In genomic region chr4:184310881-184311709, GRCh38 we compare ENCODE assay signal across 14 cellular contexts.
DNase-seq lines count a peak whose midpoint lies in the region; ATAC-seq, FAIRE-seq and TF ChIP-seq lines count a peak whose summit lies in the region.
"Had no signal": no experiment of that assay in that cellular context is flagged by ENCODE, and none has a peak within 500 bp of the region (broad histone marks: within the 10 kb centered on the region; RNA-seq: fewer than 3 reads in every experiment).

No MANE protein-coding gene starts in this region.

- no peaks in the 10 kb centered on the region for H4K20me1 ChIP-seq in neural progenitor cell (ENCODE audit: low read depth)

- no peak overlapping the region for H2AFZ ChIP-seq in neural progenitor cell (replicated peaks)

- peaks cover 43% of the 10 kb centered on the region for H3K4me1 Mint-ChIP-seq in activated T-cell treated with anti-CD3 and anti-CD28 coated beads, Interleukin-2, amount 50 U/mL, for 4 hours (ENCODE audit: low read depth)
- peaks cover 73% of the 10 kb centered on the region for H3K4me1 Mint-ChIP-seq in activated naive CD8-positive, alpha-beta T cell treated with anti-CD3 and anti-CD28 coated beads, Interleukin-2, amount 50 U/mL, for 24 hours
- H3K4me1 Mint-ChIP-seq in neural progenitor cell, result no peaks in the 10 kb centered on the region

- no peaks in the 10 kb centered on the region for H3K9me3 Mint-ChIP-seq in activated T-cell treated with anti-CD3 and anti-CD28 coated beads, Interleukin-2, amount 50 U/mL, for 4 hours
- no peaks in the 10 kb centered on the region for H3K9me3 Mint-ChIP-seq in activated naive CD8-positive, alpha-beta T cell treated with anti-CD3 and anti-CD28 coated beads, Interleukin-2, amount 50 U/mL, for 24 hours
- H3K9me3 Mint-ChIP-seq in neural progenitor cell, result peaks cover 3% of the 10 kb centered on the region

- no peaks in the 10 kb centered on the region for H3K9me3 ChIP-seq in liver (ENCODE audit: control insufficient read depth in 4 of 4, low read length in 3 of 4)
- H3K9me3 ChIP-seq in subcutaneous abdominal adipose tissue (ENCODE audit: control insufficient read depth in 5 of 5, low read length in 5 of 5), result peaks cover 0 to 5% (median 0%) of the 10 kb centered on the region in 5 donors
- no peaks in the 10 kb centered on the region for H3K9me3 ChIP-seq in neural progenitor cell (ENCODE audit: low read depth)
- H3K9me3 ChIP-seq: suprapubic skin had no signal

- no peak for FAIRE-seq in HTR-8/SVneo (lab: Jason Lieb, UNC)
- FAIRE-seq: H54 had no signal

- H3K9ac ChIP-seq in liver (ENCODE audit: low read depth in 1 of 2, low read length in 2 of 2) (no peak overlapping the region), subcutaneous abdominal adipose tissue (ENCODE audit: low read length in 5 of 5) (peak overlapping the region in 1 of 5 donors; percentile 6), neural progenitor cell (no peak overlapping the region)

- H3K4me3 Mint-ChIP-seq in activated T-cell treated with anti-CD3 and anti-CD28 coated beads, Interleukin-2, amount 50 U/mL, for 4 hours, result no peak overlapping the region
- no peak overlapping the region for H3K4me3 Mint-ChIP-seq in activated naive CD8-positive, alpha-beta T cell treated with anti-CD3 and anti-CD28 coated beads, Interleukin-2, amount 50 U/mL, for 24 hours
- no peak overlapping the region for H3K4me3 Mint-ChIP-seq in neural progenitor cell
- H3K4me3 Mint-ChIP-seq: immature natural killer cell had no signal

- peak; percentile 16 to 17 for DNase-seq in activated T-cell treated with anti-CD3 and anti-CD28 coated beads, Interleukin-2, amount 50 U/mL, for 48 hours
- no peak for DNase-seq in activated T-cell treated with anti-CD3 and anti-CD28 coated beads, Interleukin-2, amount 50 U/mL, for 4 hours
- DNase-seq in activated naive CD8-positive, alpha-beta T cell treated with anti-CD3 and anti-CD28 coated beads, Interleukin-2, amount 50 U/mL, for 24 hours, result no peak
- no peak for DNase-seq in central memory CD4-positive, alpha-beta T cell
- no peak for DNase-seq in HTR-8/SVneo (ENCODE audit: insufficient read length, low spot score)
- DNase-seq in neural progenitor cell (ENCODE audit: low spot score), result no peak
- DNase-seq: brain microvascular endothelial cell, NCI-H1694, T1000 had no signal

- WGBS in liver, result 82% methylated on average over 14 of the region's 14 CpGs

- no peaks in the 10 kb centered on the region for H3K27me3 Mint-ChIP-seq in activated T-cell treated with anti-CD3 and anti-CD28 coated beads, Interleukin-2, amount 50 U/mL, for 4 hours (ENCODE audit: low read depth)
- no peaks in the 10 kb centered on the region for H3K27me3 Mint-ChIP-seq in activated naive CD8-positive, alpha-beta T cell treated with anti-CD3 and anti-CD28 coated beads, Interleukin-2, amount 50 U/mL, for 24 hours
- peaks cover 12% of the 10 kb centered on the region for H3K27me3 Mint-ChIP-seq in neural progenitor cell (ENCODE audit: insufficient read depth, low read depth)

- no peaks in the 10 kb centered on the region for H3K79me2 ChIP-seq in neural progenitor cell (ENCODE audit: low read depth)

- no peaks in the 10 kb centered on the region for H3F3A ChIP-seq in neural progenitor cell (ENCODE audit: low read depth)

- H3K36me3 ChIP-seq in liver (ENCODE audit: control insufficient read depth in 4 of 4, insufficient read depth in 3 of 4, low read depth in 1 of 4, low read length in 3 of 4) (no peaks in the 10 kb centered on the region), subcutaneous abdominal adipose tissue (ENCODE audit: control insufficient read depth in 5 of 5, insufficient read depth in 5 of 5, low read length in 5 of 5) (no peaks in the 10 kb centered on the region), neural progenitor cell (no peaks in the 10 kb centered on the region)
- H3K36me3 ChIP-seq: brain microvascular endothelial cell, suprapubic skin had no signal

- peaks cover 0 to 9% (median 1%) of the 10 kb centered on the region in 4 donors for H3K4me1 ChIP-seq in liver (ENCODE audit: control insufficient read depth in 4 of 4, insufficient read depth in 4 of 4, low read length in 3 of 4)
- peaks cover 0 to 21% (median 7%) of the 10 kb centered on the region in 5 donors for H3K4me1 ChIP-seq in subcutaneous abdominal adipose tissue (ENCODE audit: control insufficient read depth in 5 of 5, insufficient read depth in 5 of 5, low read length in 5 of 5)
- no peaks in the 10 kb centered on the region for H3K4me1 ChIP-seq in neural progenitor cell
- H3K4me1 ChIP-seq: suprapubic skin had no signal

- H3K27ac Mint-ChIP-seq in activated naive CD8-positive, alpha-beta T cell treated with anti-CD3 and anti-CD28 coated beads, Interleukin-2, amount 50 U/mL, for 24 hours, result peak overlapping the region; percentile 38
- H3K27ac Mint-ChIP-seq in neural progenitor cell, result no peak overlapping the region

- H3K4me3 ChIP-seq in liver (ENCODE audit: low read depth in 1 of 3, low read length in 3 of 3), result no peak overlapping the region
- H3K4me3 ChIP-seq in subcutaneous abdominal adipose tissue (ENCODE audit: low read depth in 1 of 5, low read length in 5 of 5), result peak overlapping the region in 3 of 5 donors; percentile 8 to 28 (median 20)
- no peak overlapping the region for H3K4me3 ChIP-seq in neural progenitor cell
- H3K4me3 ChIP-seq: suprapubic skin had no signal

- no peak overlapping the region for H3K4me2 ChIP-seq in neural progenitor cell

- H3K27ac ChIP-seq in liver (ENCODE audit: low read depth in 1 of 2, low read length in 2 of 2), result no peak overlapping the region
- H3K27ac ChIP-seq in subcutaneous abdominal adipose tissue (ENCODE audit: low read depth, low read length), result no peak overlapping the region
- H3K27ac ChIP-seq in neural progenitor cell, result no peak overlapping the region
- H3K27ac ChIP-seq: brain microvascular endothelial cell, suprapubic skin had no signal

- no peak for TF ChIP-seq RAD21 in liver (IDR thresholded peaks at IDR 0.05)

- H3K27me3 ChIP-seq in liver (ENCODE audit: control insufficient read depth in 4 of 4, insufficient read depth in 4 of 4, low read length in 3 of 4) (no peaks in the 10 kb centered on the region), subcutaneous abdominal adipose tissue (ENCODE audit: control insufficient read depth in 5 of 5, insufficient read depth in 4 of 5, low read length in 5 of 5) (no peaks in the 10 kb centered on the region), neural progenitor cell (no peaks in the 10 kb centered on the region)
- H3K27me3 ChIP-seq: brain microvascular endothelial cell, suprapubic skin had no signal

- no peak for ATAC-seq in activated T-cell treated with anti-CD3 and anti-CD28 coated beads, Interleukin-2, amount 50 U/mL, for 4 hours
- ATAC-seq in activated naive CD8-positive, alpha-beta T cell treated with anti-CD3 and anti-CD28 coated beads, Interleukin-2, amount 50 U/mL, for 24 hours, result no peak

- TF ChIP-seq CTCF in liver (IDR thresholded peaks at IDR 0.05; ENCODE audit: low read depth, low read length, missing input control), result no peak
- no peak for TF ChIP-seq CTCF in neural progenitor cell (IDR thresholded peaks at IDR 0.05)

- H3K36me3 Mint-ChIP-seq in activated T-cell treated with anti-CD3 and anti-CD28 coated beads, Interleukin-2, amount 50 U/mL, for 4 hours (ENCODE audit: insufficient read depth), result no peaks in the 10 kb centered on the region
- no peaks in the 10 kb centered on the region for H3K36me3 Mint-ChIP-seq in activated naive CD8-positive, alpha-beta T cell treated with anti-CD3 and anti-CD28 coated beads, Interleukin-2, amount 50 U/mL, for 24 hours (ENCODE audit: low read depth)
- H3K36me3 Mint-ChIP-seq in neural progenitor cell, result no peaks in the 10 kb centered on the region
- H3K36me3 Mint-ChIP-seq: immature natural killer cell had no signal

TF ChIP-seq in liver, 16 proteins besides CTCF, POLR2A, EP300 and RAD21:
- TF ChIP-seq SP1 (IDR thresholded peaks at IDR 0.05) (peak; percentile 71), HNF4G (IDR thresholded peaks at IDR 0.05) (peak; percentile 66), HNF4A (conservative IDR thresholded peaks at IDR 0.05) (peak; percentile 76 to 86)
- TF ChIP-seq, protein P1, sequence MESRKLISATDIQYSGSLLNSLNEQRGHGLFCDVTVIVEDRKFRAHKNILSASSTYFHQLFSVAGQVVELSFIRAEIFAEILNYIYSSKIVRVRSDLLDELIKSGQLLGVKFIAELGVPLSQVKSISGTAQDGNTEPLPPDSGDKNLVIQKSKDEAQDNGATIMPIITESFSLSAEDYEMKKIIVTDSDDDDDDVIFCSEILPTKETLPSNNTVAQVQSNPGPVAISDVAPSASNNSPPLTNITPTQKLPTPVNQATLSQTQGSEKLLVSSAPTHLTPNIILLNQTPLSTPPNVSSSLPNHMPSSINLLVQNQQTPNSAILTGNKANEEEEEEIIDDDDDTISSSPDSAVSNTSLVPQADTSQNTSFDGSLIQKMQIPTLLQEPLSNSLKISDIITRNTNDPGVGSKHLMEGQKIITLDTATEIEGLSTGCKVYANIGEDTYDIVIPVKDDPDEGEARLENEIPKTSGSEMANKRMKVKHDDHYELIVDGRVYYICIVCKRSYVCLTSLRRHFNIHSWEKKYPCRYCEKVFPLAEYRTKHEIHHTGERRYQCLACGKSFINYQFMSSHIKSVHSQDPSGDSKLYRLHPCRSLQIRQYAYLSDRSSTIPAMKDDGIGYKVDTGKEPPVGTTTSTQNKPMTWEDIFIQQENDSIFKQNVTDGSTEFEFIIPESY (IDR thresholded peaks at IDR 0.05), result no peak

Comparison
In these comparisons a context has a peak if more than half of its experiments do, and no peak if none do; other contexts are left out.
1. DNase-seq: peak in activated T-cell treated with anti-CD3 and anti-CD28 coated beads, Interleukin-2, amount 50 U/mL, for 48 hours (2 of 2); none in activated T-cell treated with anti-CD3 and anti-CD28 coated beads, Interleukin-2, amount 50 U/mL, for 4 hours (single experiment), activated naive CD8-positive, alpha-beta T cell treated with anti-CD3 and anti-CD28 coated beads, Interleukin-2, amount 50 U/mL, for 24 hours (single experiment), central memory CD4-positive, alpha-beta T cell (single experiment), HTR-8/SVneo (single experiment) and neural progenitor cell (single experiment).
2. H3K4me3 ChIP-seq: peak in subcutaneous abdominal adipose tissue (3 of 5); none in liver (0 of 3) and neural progenitor cell (single experiment).